22 cellular contexts compared by ENCODE assay signal in the genomic region with DNA sequence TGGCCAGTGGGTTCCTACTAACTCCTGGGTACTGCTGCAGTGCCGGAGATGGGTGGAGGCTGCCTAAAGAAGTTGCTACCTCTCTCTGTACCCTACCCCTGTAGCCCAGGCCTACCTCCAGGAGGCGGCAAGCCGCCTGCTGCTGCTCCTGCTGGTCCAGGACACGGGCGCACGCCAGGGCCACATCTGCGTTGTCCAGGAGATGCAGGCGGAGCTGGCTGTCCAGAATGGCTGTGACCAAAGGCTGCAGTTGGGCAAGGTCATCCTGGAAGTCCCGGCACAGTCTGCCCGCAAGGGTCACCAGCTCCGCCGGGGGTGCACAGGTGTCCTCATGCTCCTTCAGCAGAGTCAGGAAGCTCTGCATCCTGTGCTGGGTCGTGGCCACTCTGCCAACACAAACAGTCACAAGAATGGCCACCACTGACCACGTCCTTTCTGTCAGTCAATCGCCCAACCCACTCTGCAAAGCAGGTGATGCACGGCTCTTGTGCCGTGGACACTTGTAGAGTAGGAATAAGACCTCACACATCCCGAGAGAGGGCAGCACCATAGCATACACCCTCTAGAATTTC. TPM values are rescaled to one million over a fixed set of nuclear protein-coding genes. Genes with fewer than 3 reads are reported as not detected.
DNase-seq lines count a peak whose midpoint lies in the region; ATAC-seq and TF ChIP-seq lines count a peak whose summit lies in the region.
"Had no signal": no experiment of that assay in that cellular context is flagged by ENCODE, and none has a peak within 500 bp of the region (broad histone marks: within the 10 kb centered on the region; RNA-seq: fewer than 3 reads in every experiment).

No MANE protein-coding gene starts in this region.

- H3K9me3 ChIP-seq in hepatocyte (ENCODE audit: low read depth): no peaks in the 10 kb centered on the region
- peaks cover 3% of the 10 kb centered on the region for H3K9me3 ChIP-seq in osteoblast (ENCODE audit: low read depth, low read length)
- no peaks in the 10 kb centered on the region for H3K9me3 ChIP-seq in testis

- ATAC-seq in HG03442 (IDR thresholded peaks at IDR 0.05; ENCODE audit: unreplicated experiment) (no peak), GM19463 (IDR thresholded peaks at IDR 0.05; ENCODE audit: unreplicated experiment) (no peak)

- WGBS in hepatocyte (ENCODE audit: low lambda C conversion rate, missing lambda C conversion rate): 81% methylated on average over 18 of the region's 18 CpGs
- WGBS in testis, 2 donors: 83 to 84% methylated on average over 15 to 16 of the region's 18 CpGs

- H3K4me1 ChIP-seq in hepatocyte (ENCODE audit: insufficient read depth) (no peaks in the 10 kb centered on the region), osteoblast (ENCODE audit: insufficient read depth, low read length) (no peaks in the 10 kb centered on the region), testis (no peaks in the 10 kb centered on the region)
- H3K4me1 ChIP-seq: BE2C had no signal

- H3K79me2 ChIP-seq in hepatocyte (no peaks in the 10 kb centered on the region), osteoblast (ENCODE audit: insufficient read depth, low read length) (no peaks in the 10 kb centered on the region)

- H3K36me3 ChIP-seq in H7 (replicated peaks; ENCODE audit: control insufficient read depth, insufficient read depth, low read length): no peaks in the 10 kb centered on the region
- no peaks in the 10 kb centered on the region for H3K36me3 ChIP-seq in hepatocyte (replicated peaks; ENCODE audit: insufficient read depth, low read depth)
- H3K36me3 ChIP-seq in osteoblast (ENCODE audit: insufficient read depth, low read length): no peaks in the 10 kb centered on the region
- no peaks in the 10 kb centered on the region for H3K36me3 ChIP-seq in testis (ENCODE audit: low read depth, missing control alignments)
- H3K36me3 ChIP-seq: BE2C had no signal

- TF ChIP-seq POLR2A in testis (IDR thresholded peaks at IDR 0.05): no peak

- no peak overlapping the region for H2AFZ ChIP-seq in hepatocyte
- H2AFZ ChIP-seq in osteoblast (ENCODE audit: low read length): no peak overlapping the region
- H2AFZ ChIP-seq: GM23248 had no signal

- DNase-seq in H7 (peak; percentile 20), hepatocyte (ENCODE audit: low spot score) (peak; percentile 2), osteoblast (ENCODE audit: insufficient read length, low spot score, missing footprints) (peak; percentile 32), foreskin fibroblast (no peak), testis (no peak)
- DNase-seq: ACHN; BE2C; C1 segment of cervical spinal cord; CD4-positive, CD25-positive, alpha-beta regulatory T cell; CD8-positive, alpha-beta memory T cell; COR-L47; DMS153; DMS79; GDM1; GM23248 had no signal

- H3K27me3 ChIP-seq in H7 (ENCODE audit: control insufficient read depth, insufficient read depth, low read length) (no peaks in the 10 kb centered on the region), hepatocyte (no peaks in the 10 kb centered on the region), osteoblast (ENCODE audit: insufficient read depth, low read length) (no peaks in the 10 kb centered on the region), testis (no peaks in the 10 kb centered on the region)
- H3K27me3 ChIP-seq: BE2C had no signal

- H4K20me1 ChIP-seq in hepatocyte (ENCODE audit: insufficient read depth, poor library complexity, severe bottlenecking) (no peaks in the 10 kb centered on the region), osteoblast (ENCODE audit: insufficient read depth, low read length) (no peaks in the 10 kb centered on the region)

- intact Hi-C loops in testis (cut with DNase I; ENCODE audit: low total_unique reads): no loop called here

- H3K4me3 ChIP-seq in H7 (ENCODE audit: insufficient read depth, low read depth, low read length) (no peak overlapping the region), hepatocyte (no peak overlapping the region), osteoblast (ENCODE audit: insufficient read depth, low read length) (no peak overlapping the region), foreskin fibroblast (ENCODE audit: low read depth in 1 of 2, low read length in 2 of 2) (no peak overlapping the region), testis (no peak overlapping the region)
- H3K4me3 ChIP-seq: GM23248 had no signal

- H3K27ac ChIP-seq in hepatocyte: no peak overlapping the region
- no peak overlapping the region for H3K27ac ChIP-seq in osteoblast (ENCODE audit: low read depth, low read length)
- no peak overlapping the region for H3K27ac ChIP-seq in testis
- H3K27ac ChIP-seq: GM23248, HL-60, KMS-11 had no signal

- H3K9me2 ChIP-seq in hepatocyte (replicated peaks; ENCODE audit: insufficient read depth): no peaks in the 10 kb centered on the region

- no peak overlapping the region for H3K4me2 ChIP-seq in hepatocyte
- H3K4me2 ChIP-seq in osteoblast (ENCODE audit: insufficient read depth, low read length): no peak overlapping the region
- H3K4me2 ChIP-seq: KMS-11 had no signal

- no peak for TF ChIP-seq CTCF in hepatocyte (IDR thresholded peaks at IDR 0.05; ENCODE audit: poor library complexity)
- no peak for TF ChIP-seq CTCF in osteoblast (IDR thresholded peaks at IDR 0.05; ENCODE audit: extremely low read depth, low read depth, low read length)
- TF ChIP-seq CTCF in foreskin fibroblast (IDR thresholded peaks at IDR 0.05; ENCODE audit: low read depth, low read length): no peak
- no peak for TF ChIP-seq CTCF in testis (IDR thresholded peaks at IDR 0.05)

RNA-seq across cellular contexts. Expression of a gene that starts 1.6 kb away (rescaled TPM):
- not detected in 2 replicates for total RNA-seq in H7 (2014; rRNA removed; shearing (Covaris generic))
- total RNA-seq in hepatocyte: not detected in 2 replicates
- polyA plus RNA-seq in hepatocyte: not detected in 2 replicates
- not detected in 2 replicates for total RNA-seq in osteoblast
- 10 to 100 TPM in 1 of 2 donors, 1 to 10 TPM in 1; 9.6 to 11.3 TPM for total RNA-seq in testis
- 6.9 TPM for polyA plus RNA-seq in testis (ENCODE audit: insufficient read depth, low read depth, low replicate concordance)
- total RNA-seq: CD4-positive, CD25-positive, alpha-beta regulatory T cell; CD8-positive, alpha-beta memory T cell; Daoy; GM23248; H4; HT1080 had no signal
- polyA plus RNA-seq: CD4-positive, CD25-positive, alpha-beta regulatory T cell; CD8-positive, alpha-beta memory T cell; GM23248 had no signal

RNA-seq across cellular contexts. Expression of a gene that starts 52.8 kb away (rescaled TPM):
- 16.4 and 21.7 TPM in 2 replicates for total RNA-seq in H7 (2014; rRNA removed; shearing (Covaris generic))
- 23.1 and 34.6 TPM in 2 replicates for total RNA-seq in hepatocyte
- polyA plus RNA-seq in hepatocyte: 10.9 and 12.9 TPM in 2 replicates
- total RNA-seq in osteoblast: 18.9 and 20.3 TPM in 2 replicates
- total RNA-seq in testis: 10 to 100 TPM; 18.6 to 20.4 TPM
- polyA plus RNA-seq in testis (ENCODE audit: insufficient read depth, low read depth, low replicate concordance): 6.9 TPM

Comparison
In these comparisons a context has a peak if more than half of its experiments do, and no peak if none do; other contexts are left out.
1. DNase-seq: peak in H7 (single experiment), hepatocyte (single experiment) and osteoblast (single experiment); none in foreskin fibroblast (0 of 2) and testis (single experiment).
2. RNA of a gene that starts 1.6 kb away (total RNA-seq): 9.6 to 11.3 TPM in testis; not detected in H7, not detected in hepatocyte and not detected in osteoblast; every median in the first group is over 10 times any median in the second.